In the genomic region with DNA sequence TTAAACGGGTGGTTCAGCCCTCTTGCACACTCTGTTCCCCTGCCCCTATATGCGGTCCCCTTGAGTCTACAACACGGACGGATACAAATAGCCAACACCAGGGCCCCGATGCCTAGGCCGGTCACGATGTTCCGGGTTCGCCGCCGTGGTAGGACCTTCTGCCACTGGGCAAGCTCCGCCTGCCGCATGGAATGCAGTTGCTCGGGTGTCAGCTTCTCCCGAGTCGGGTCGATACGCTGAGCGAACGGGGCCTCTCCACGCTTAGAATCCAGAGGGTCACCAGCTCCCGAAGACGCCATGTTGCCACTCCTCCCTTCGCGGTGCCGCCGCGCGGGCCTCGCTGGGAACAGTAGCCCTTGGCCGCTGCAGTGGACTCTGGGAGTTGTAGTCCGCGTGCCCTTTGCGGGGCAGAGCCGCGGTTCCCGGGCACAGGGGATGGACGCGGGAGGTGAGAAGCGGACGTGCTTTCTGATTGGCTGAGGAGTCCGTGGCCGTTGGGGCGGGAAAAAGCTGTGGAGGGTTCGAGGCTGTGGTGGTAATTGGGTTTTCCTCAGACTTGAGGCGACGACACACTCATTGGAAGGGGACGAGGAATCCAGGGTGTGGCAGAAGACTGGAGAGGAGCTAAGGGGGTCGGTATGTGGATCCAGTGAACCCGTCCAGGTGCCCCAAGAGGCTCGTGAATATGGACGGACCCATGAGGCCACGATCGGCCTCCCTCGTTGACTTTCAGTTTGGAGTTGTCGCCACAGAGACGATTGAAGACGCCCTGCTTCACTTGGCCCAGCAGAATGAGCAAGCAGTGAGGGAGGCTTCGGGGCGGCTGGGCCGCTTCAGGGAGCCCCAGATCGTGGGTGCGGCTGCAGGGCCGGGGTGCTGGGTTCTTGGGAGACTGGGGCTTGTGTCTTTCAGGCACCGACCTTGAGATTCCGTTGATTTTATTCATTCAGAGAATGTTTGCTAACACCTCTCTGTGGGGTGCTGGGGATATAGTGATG, we compare ENCODE assay signal across 8 cellular contexts. TPM values are rescaled to one million over a fixed set of nuclear protein-coding genes. Genes with fewer than 3 reads are reported as not detected.
DNase-seq lines count a peak whose midpoint lies in the region; ATAC-seq and TF ChIP-seq lines count a peak whose summit lies in the region.

A gene with protein sequence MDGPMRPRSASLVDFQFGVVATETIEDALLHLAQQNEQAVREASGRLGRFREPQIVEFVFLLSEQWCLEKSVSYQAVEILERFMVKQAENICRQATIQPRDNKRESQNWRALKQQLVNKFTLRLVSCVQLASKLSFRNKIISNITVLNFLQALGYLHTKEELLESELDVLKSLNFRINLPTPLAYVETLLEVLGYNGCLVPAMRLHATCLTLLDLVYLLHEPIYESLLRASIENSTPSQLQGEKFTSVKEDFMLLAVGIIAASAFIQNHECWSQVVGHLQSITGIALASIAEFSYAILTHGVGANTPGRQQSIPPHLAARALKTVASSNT (plus strand): TSS at position 479 of the 998 bp plus-strand sequence. CDS start 207 bp downstream, at position 686.
A gene with protein sequence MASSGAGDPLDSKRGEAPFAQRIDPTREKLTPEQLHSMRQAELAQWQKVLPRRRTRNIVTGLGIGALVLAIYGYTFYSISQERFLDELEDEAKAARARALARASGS (minus strand): TSS at position 322 of the 998 bp plus-strand sequence. CDS start 23 bp downstream, at position 299.

- peak within 1 kb of the TSS; percentile 96 for H3K4me3 ChIP-seq in H7 (ENCODE audit: insufficient read depth, low read depth, low read length)
- peak within 1 kb of the TSS; percentile 84 for H3K4me3 ChIP-seq in astrocyte of the spinal cord (ENCODE audit: low read depth, low read length)

- TF ChIP-seq CTCF in astrocyte of the spinal cord (IDR thresholded peaks at IDR 0.05; ENCODE audit: low read depth, low read length), result no peak

- DNase-seq in EH (ENCODE audit: low read depth) (peak; percentile 88), H7 (peak; percentile 97), NCI-H1694 treated with DMSO at 0.1 percent for 48 hours (lab: John Stamatoyannopoulos, UW) (peak; percentile 62), T1000 (lab: John Stamatoyannopoulos, UW) (peak; percentile 81), astrocyte of the spinal cord (ENCODE audit: low read depth, low spot score) (peak; percentile 81), hypothalamus (lab: John Stamatoyannopoulos, UW) (peak; percentile 23 to 84 (median 69)), retina (peak; percentile 91)

- in situ Hi-C loops in astrocyte of the spinal cord (cut with HindIII; ENCODE audit: low sequenced_read_pairs), result no loop called here

- no peaks in the 10 kb centered on the region; the same call in 1 of the 2 replicates for H3K36me3 ChIP-seq in H7 (replicated peaks; ENCODE audit: control insufficient read depth, insufficient read depth, low read length)

- no peak for ATAC-seq in GM18519 (IDR thresholded peaks at IDR 0.05; ENCODE audit: low FRiP score, unreplicated experiment)

- H3K27me3 ChIP-seq in H7 (ENCODE audit: control insufficient read depth, insufficient read depth, low read length), result peaks cover 3% of the 10 kb centered on the region

RNA-seq across cellular contexts. Expression of the first gene that starts in this region (rescaled TPM):
- 0.17 TPM in 1 of 2 replicates, not detected in the other for total RNA-seq in H7 (2014; rRNA removed; shearing (Covaris generic))

RNA-seq across cellular contexts. Expression of the second gene that starts in this region (rescaled TPM):
- 75.9 and 89.7 TPM in 2 replicates for total RNA-seq in H7 (2014; rRNA removed; shearing (Covaris generic))
